ENCODE assay signal across 12 cellular contexts in the genomic region with DNA sequence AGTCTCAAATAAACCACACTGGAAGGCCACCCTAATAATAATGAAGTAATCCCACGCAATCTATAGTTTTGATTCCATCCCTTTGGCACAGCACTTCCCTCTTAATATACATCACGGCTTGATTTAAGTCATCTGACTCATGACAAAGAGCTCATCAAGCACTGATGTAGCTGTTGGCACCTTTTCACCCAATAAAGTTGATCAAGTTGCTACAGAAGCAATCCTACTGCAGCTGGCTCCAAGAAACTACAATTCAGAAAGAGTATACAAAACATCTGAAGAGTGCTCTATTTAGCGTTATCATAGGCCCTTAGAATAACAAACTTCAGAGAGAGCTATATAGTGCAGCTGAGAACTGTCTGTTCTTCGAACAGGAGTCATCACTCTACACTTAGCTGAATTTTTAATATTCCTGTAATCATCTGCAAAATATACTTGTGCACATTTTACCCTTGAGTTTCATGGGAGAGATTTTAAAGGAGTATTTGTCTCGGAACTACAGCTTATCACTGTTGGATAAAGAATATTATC.
A peak's percentile ranks its signal among the peaks of the same experiment; 100 is the strongest.
DNase-seq lines count a peak whose midpoint lies in the region; ATAC-seq and TF ChIP-seq lines count a peak whose summit lies in the region.
"Had no signal": no experiment of that assay in that cellular context is flagged by ENCODE, and none has a peak within 500 bp of the region (broad histone marks: within the 10 kb centered on the region; RNA-seq: fewer than 3 reads in every experiment).

No MANE protein-coding gene starts in this region.

- H3K27ac Mint-ChIP-seq in CD4-positive, alpha-beta T cell = peak overlapping the region; percentile 15
- H3K27ac Mint-ChIP-seq: IgD-negative memory B cell had no signal

- no peak overlapping the region for H3K4me3 Mint-ChIP-seq in CD4-positive, alpha-beta T cell
- H3K4me3 Mint-ChIP-seq: CD14-positive monocyte, IgD-negative memory B cell had no signal

- POLR2A ChIA-PET in CD4-positive, alpha-beta T cell (lab: Charles Lee) = interaction anchor here (2.1 kb wide), 1 partner anchor 94 kb away, joined by 5 read pairs; the partner anchor contains the start of gene OSBPL8
- POLR2A ChIA-PET in HEK293 (lab: Yijun Ruan, JAX) = no interaction called here

- no peaks in the 10 kb centered on the region for H3K27me3 ChIP-seq in CD4-positive, alpha-beta T cell (ENCODE audit: control insufficient read depth, insufficient read depth, low read length)
- no peaks in the 10 kb centered on the region for H3K27me3 ChIP-seq in right cardiac atrium (ENCODE audit: control insufficient read depth, insufficient read depth)

- no peaks in the 10 kb centered on the region for H3K9me3 Mint-ChIP-seq in CD4-positive, alpha-beta T cell
- H3K9me3 Mint-ChIP-seq: CD14-positive monocyte, IgD-negative memory B cell had no signal

- TF ChIP-seq CTCF in CD4-positive, alpha-beta T cell (IDR thresholded peaks at IDR 0.05) = no peak
- TF ChIP-seq CTCF in HEK293 (tag by site-specific recombination; IDR thresholded peaks at IDR 0.05) (no peak), fibroblast of the aortic adventitia (IDR thresholded peaks at IDR 0.05; ENCODE audit: insufficient read depth, low read length) (no peak)

- H3K4me1 Mint-ChIP-seq in CD4-positive, alpha-beta T cell (ENCODE audit: low read depth) = peaks cover 46% of the 10 kb centered on the region

- H3K36me3 ChIP-seq in HEK293 (ENCODE audit: control insufficient read depth in 2 of 2, insufficient read depth in 1 of 2, low read length in 2 of 2) = no peaks in the 10 kb centered on the region

- intact Hi-C loops in CD4-positive, alpha-beta T cell (cut with DNase I, micrococcal nuclease) = no loop called here
- intact Hi-C loops in right cardiac atrium (cut with DNase I) = no loop called here

- H3K27ac ChIP-seq in CD4-positive, alpha-beta T cell (ENCODE audit: low read depth, low read length) = no peak overlapping the region
- H3K27ac ChIP-seq in HEK293 (ENCODE audit: extremely low read depth, low read depth, low read length) (no peak overlapping the region), right cardiac atrium (ENCODE audit: low read length) (peak overlapping the region; percentile 52)

- ATAC-seq in CD4-positive, alpha-beta T cell (ENCODE audit: poor library complexity) = no peak
- peak in 1 of 2 donors; percentile 47 for ATAC-seq in right cardiac atrium

- H3K4me1 ChIP-seq in HEK293 (ENCODE audit: control insufficient read depth, insufficient read depth, low read length) = peaks cover 5% of the 10 kb centered on the region
- peaks cover 4% of the 10 kb centered on the region for H3K4me1 ChIP-seq in right cardiac atrium (ENCODE audit: control insufficient read depth, insufficient read depth, low read length)

- H3K9me3 ChIP-seq in CD4-positive, alpha-beta T cell (ENCODE audit: control insufficient read depth, low read length) = no peaks in the 10 kb centered on the region
- H3K9me3 ChIP-seq in HEK293 (ENCODE audit: control insufficient read depth, insufficient read depth, low read depth, low read length) (no peaks in the 10 kb centered on the region), right cardiac atrium (ENCODE audit: control insufficient read depth, low read length) (no peaks in the 10 kb centered on the region)

- H3K4me3 ChIP-seq in HEK293 (ENCODE audit: low read depth, low read length) (no peak overlapping the region), fibroblast of the aortic adventitia (ENCODE audit: low read depth, low read length) (no peak overlapping the region), right cardiac atrium (ENCODE audit: low read length) (no peak overlapping the region)

- peaks cover 13% of the 10 kb centered on the region for H3K36me3 Mint-ChIP-seq in CD4-positive, alpha-beta T cell (ENCODE audit: low read depth)

- no peaks in the 10 kb centered on the region for H3K27me3 Mint-ChIP-seq in CD4-positive, alpha-beta T cell

- WGBS in right cardiac atrium = 55% methylated on average over 5 of the region's 5 CpGs

- CTCF ChIA-PET in CD4-positive, alpha-beta T cell (lab: Charles Lee) = interaction anchor here (1.2 kb wide), 2 partner anchors 20 to 122 kb away, joined by 3 read pairs; no protein-coding TSS in a partner anchor
- CTCF ChIA-PET in HEK293 (lab: Yijun Ruan, JAX) = no interaction called here

- no peak for DNase-seq in CD4-positive, alpha-beta T cell
- peak; percentile 13 for DNase-seq in fibroblast of the aortic adventitia (ENCODE audit: low read depth)
- no peak for DNase-seq in right cardiac atrium
- DNase-seq in T1000 (lab: John Stamatoyannopoulos, UW) = no peak
- no peak for DNase-seq in NCI-H146 (lab: John Stamatoyannopoulos, UW)
- DNase-seq in Kasumi-1 (lab: John Stamatoyannopoulos, UW) = no peak
- DNase-seq: Calu3, DMS 273 treated with DMSO at 0.1 percent for 48 hours, H7 had no signal

TF ChIP-seq in HEK293, 187 proteins besides CTCF, POLR2A, EP300 and RAD21:
- TF ChIP-seq ZNF366 (tag by site-specific recombination; conservative IDR thresholded peaks at IDR 0.05) (no peak), ZNF654 (tag by site-specific recombination; IDR thresholded peaks at IDR 0.05; ENCODE audit: low read depth) (no peak), HOXA7 (CRISPR knock-in tag; IDR thresholded peaks at IDR 0.05; ENCODE audit: borderline replicate concordance) (no peak), WT1 (tag by site-specific recombination; IDR thresholded peaks at IDR 0.05) (no peak), RBAK (tag by site-specific recombination; IDR thresholded peaks at IDR 0.05) (no peak), OSR2 (tag by site-specific recombination; IDR thresholded peaks at IDR 0.05) (0 out of 2 replicates have a peak, but pooled peaks have one; percentile 26), ZNF596 (tag by site-specific recombination; IDR thresholded peaks at IDR 0.05) (no peak)
- TF ChIP-seq, protein P1, sequence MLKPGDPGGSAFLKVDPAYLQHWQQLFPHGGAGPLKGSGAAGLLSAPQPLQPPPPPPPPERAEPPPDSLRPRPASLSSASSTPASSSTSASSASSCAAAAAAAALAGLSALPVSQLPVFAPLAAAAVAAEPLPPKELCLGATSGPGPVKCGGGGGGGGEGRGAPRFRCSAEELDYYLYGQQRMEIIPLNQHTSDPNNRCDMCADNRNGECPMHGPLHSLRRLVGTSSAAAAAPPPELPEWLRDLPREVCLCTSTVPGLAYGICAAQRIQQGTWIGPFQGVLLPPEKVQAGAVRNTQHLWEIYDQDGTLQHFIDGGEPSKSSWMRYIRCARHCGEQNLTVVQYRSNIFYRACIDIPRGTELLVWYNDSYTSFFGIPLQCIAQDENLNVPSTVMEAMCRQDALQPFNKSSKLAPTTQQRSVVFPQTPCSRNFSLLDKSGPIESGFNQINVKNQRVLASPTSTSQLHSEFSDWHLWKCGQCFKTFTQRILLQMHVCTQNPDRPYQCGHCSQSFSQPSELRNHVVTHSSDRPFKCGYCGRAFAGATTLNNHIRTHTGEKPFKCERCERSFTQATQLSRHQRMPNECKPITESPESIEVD (tag by site-specific recombination; IDR thresholded peaks at IDR 0.05) = 0 out of 2 replicates have a peak, but pooled peaks have one; percentile 14
